8 cellular contexts compared by ENCODE assay signal in genomic region chr13:30306762-30307193, GRCh38. TPM values are rescaled to one million over a fixed set of nuclear protein-coding genes. Genes with fewer than 3 reads are reported as not detected.
DNase-seq lines count a peak whose midpoint lies in the region; ATAC-seq lines count a peak whose summit lies in the region.

No MANE protein-coding gene starts in this region.

- peak; percentile 75 for DNase-seq in NCI-H1048 (lab: John Stamatoyannopoulos, UW)
- DNase-seq in SK-N-DZ (ENCODE audit: low spot score) = peak; percentile 97
- peak; percentile 92 for DNase-seq in activated naive CD4-positive, alpha-beta T cell treated with anti-CD3 and anti-CD28 coated beads, Interleukin-2, amount 50 U/mL, for 16 hours
- DNase-seq in glomerular endothelial cell (ENCODE audit: extremely low read depth, low read depth, low spot score) = peak; percentile 66
- peak; percentile 65 for DNase-seq in non-pigmented ciliary epithelial cell (ENCODE audit: low read depth)
- peak; percentile 97 for DNase-seq in superior temporal gyrus (ENCODE audit: extremely low spot score)

- H3K4me3 ChIP-seq in GM08714 (ENCODE audit: low read length) = peak overlapping the region; percentile 87

- peak; percentile 82 for ATAC-seq in HG02588 (IDR thresholded peaks at IDR 0.05; ENCODE audit: unreplicated experiment)

RNA-seq across cellular contexts. Expression of gene KATNAL1, which starts 0.6 kb away (rescaled TPM):
- polyA plus RNA-seq in SK-N-DZ (2014; cell fraction: cytosol; rRNA removed) = 12.9 and 14.1 TPM in 2 replicates
- polyA plus RNA-seq in SK-N-DZ (2014; cell fraction: nucleus; rRNA removed) = 7.2 and 7.7 TPM in 2 replicates
- 14.3 and 22.2 TPM in 2 replicates for total RNA-seq in glomerular endothelial cell

Comparison
In these comparisons a context has a peak if more than half of its experiments do, and no peak if none do; other contexts are left out.
1. Peak in every context shown above with its lines: DNase-seq, ATAC-seq and H3K4me3 ChIP-seq.